In the genomic region with DNA sequence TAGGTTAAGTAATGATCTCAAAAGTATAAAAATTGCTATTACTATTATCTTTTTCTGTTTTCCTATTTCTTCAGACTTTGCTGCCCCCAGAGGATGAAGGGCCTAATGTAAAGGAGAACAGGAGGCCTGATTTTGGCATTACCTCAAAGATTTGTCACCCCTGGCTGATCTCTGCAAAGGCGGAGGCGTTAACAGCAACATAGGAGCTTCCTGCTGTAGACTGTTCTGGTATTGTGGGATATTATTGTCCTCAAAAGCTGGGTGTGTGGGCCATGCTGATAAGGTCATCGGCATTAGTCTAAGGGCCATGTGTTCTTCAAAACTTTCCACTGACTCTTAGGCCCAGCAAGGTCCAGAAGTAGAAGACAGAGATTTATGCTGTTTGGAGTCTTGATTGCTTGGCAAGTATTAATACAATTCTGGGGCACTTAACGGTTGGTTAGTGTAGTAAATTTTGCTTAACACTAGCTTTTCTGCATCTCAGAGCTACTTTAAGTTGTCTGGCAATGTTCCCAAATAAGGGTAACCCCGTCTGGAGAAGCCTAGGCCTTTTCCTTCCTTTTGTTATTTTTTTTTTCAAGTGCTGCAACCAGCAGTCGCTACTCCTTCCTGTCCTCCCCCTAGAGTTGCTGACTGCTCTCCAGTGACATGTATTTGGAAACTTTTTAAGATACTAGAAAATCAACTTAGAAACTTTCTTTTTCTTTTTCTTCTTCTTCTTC, we compare ENCODE assay signal across 1 cellular context.
TF ChIP-seq lines count a peak whose summit lies in the region.

No MANE protein-coding gene starts in this region.

TF ChIP-seq in K562, 482 proteins besides CTCF, POLR2A, EP300 and RAD21 (continued from another document and continues in another):
- TF ChIP-seq, protein P1, sequence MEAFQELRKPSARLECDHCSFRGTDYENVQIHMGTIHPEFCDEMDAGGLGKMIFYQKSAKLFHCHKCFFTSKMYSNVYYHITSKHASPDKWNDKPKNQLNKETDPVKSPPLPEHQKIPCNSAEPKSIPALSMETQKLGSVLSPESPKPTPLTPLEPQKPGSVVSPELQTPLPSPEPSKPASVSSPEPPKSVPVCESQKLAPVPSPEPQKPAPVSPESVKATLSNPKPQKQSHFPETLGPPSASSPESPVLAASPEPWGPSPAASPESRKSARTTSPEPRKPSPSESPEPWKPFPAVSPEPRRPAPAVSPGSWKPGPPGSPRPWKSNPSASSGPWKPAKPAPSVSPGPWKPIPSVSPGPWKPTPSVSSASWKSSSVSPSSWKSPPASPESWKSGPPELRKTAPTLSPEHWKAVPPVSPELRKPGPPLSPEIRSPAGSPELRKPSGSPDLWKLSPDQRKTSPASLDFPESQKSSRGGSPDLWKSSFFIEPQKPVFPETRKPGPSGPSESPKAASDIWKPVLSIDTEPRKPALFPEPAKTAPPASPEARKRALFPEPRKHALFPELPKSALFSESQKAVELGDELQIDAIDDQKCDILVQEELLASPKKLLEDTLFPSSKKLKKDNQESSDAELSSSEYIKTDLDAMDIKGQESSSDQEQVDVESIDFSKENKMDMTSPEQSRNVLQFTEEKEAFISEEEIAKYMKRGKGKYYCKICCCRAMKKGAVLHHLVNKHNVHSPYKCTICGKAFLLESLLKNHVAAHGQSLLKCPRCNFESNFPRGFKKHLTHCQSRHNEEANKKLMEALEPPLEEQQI (IDR thresholded peaks at IDR 0.05) = no peak
- TF ChIP-seq ZNF146 (CRISPR knock-in tag; IDR thresholded peaks at IDR 0.05; ENCODE audit: unreplicated experiment) = no peak
- TF ChIP-seq NELFE (IDR thresholded peaks at IDR 0.05; ENCODE audit: insufficient read depth, insufficient read length) = no peak
- TF ChIP-seq PKNOX1 (IDR thresholded peaks at IDR 0.05) = peak; percentile 17; the same call in 1 of the 2 replicates
- no peak for TF ChIP-seq ETS2 (tag; IDR thresholded peaks at IDR 0.05; ENCODE audit: borderline replicate concordance, poor library complexity, severe bottlenecking)
- TF ChIP-seq TCF3 (CRISPR knock-in tag; IDR thresholded peaks at IDR 0.05) = peak; percentile 82
- no peak for TF ChIP-seq PCBP1 (IDR thresholded peaks at IDR 0.05; ENCODE audit: low read depth, low read length, poor library complexity, severe bottlenecking)
- no peak for TF ChIP-seq CHD2 (IDR thresholded peaks at IDR 0.05; ENCODE audit: low read depth, low read length)
- no peak for TF ChIP-seq ZNF12 (CRISPR knock-in tag; IDR thresholded peaks at IDR 0.05)
- TF ChIP-seq CREB1 (IDR thresholded peaks at IDR 0.05) = no peak
- TF ChIP-seq CREB1 (CRISPR knock-in tag; IDR thresholded peaks at IDR 0.05) = no peak
- no peak for TF ChIP-seq MYNN (IDR thresholded peaks at IDR 0.05)
- no peak for TF ChIP-seq MYNN (CRISPR knock-in tag; IDR thresholded peaks at IDR 0.05)
- TF ChIP-seq FOXK1 (CRISPR knock-in tag; IDR thresholded peaks at IDR 0.05; ENCODE audit: borderline replicate concordance) = no peak
- TF ChIP-seq HSF4 (CRISPR knock-in tag; IDR thresholded peaks at IDR 0.05; ENCODE audit: borderline replicate concordance) = no peak
- TF ChIP-seq HDAC2 (IDR thresholded peaks at IDR 0.05) = peak; percentile 93
- TF ChIP-seq CAMTA2 (CRISPR knock-in tag; conservative IDR thresholded peaks at IDR 0.05) = no peak
- TF ChIP-seq HDAC8 (tag; IDR thresholded peaks at IDR 0.05) = no peak
- TF ChIP-seq, protein P2, sequence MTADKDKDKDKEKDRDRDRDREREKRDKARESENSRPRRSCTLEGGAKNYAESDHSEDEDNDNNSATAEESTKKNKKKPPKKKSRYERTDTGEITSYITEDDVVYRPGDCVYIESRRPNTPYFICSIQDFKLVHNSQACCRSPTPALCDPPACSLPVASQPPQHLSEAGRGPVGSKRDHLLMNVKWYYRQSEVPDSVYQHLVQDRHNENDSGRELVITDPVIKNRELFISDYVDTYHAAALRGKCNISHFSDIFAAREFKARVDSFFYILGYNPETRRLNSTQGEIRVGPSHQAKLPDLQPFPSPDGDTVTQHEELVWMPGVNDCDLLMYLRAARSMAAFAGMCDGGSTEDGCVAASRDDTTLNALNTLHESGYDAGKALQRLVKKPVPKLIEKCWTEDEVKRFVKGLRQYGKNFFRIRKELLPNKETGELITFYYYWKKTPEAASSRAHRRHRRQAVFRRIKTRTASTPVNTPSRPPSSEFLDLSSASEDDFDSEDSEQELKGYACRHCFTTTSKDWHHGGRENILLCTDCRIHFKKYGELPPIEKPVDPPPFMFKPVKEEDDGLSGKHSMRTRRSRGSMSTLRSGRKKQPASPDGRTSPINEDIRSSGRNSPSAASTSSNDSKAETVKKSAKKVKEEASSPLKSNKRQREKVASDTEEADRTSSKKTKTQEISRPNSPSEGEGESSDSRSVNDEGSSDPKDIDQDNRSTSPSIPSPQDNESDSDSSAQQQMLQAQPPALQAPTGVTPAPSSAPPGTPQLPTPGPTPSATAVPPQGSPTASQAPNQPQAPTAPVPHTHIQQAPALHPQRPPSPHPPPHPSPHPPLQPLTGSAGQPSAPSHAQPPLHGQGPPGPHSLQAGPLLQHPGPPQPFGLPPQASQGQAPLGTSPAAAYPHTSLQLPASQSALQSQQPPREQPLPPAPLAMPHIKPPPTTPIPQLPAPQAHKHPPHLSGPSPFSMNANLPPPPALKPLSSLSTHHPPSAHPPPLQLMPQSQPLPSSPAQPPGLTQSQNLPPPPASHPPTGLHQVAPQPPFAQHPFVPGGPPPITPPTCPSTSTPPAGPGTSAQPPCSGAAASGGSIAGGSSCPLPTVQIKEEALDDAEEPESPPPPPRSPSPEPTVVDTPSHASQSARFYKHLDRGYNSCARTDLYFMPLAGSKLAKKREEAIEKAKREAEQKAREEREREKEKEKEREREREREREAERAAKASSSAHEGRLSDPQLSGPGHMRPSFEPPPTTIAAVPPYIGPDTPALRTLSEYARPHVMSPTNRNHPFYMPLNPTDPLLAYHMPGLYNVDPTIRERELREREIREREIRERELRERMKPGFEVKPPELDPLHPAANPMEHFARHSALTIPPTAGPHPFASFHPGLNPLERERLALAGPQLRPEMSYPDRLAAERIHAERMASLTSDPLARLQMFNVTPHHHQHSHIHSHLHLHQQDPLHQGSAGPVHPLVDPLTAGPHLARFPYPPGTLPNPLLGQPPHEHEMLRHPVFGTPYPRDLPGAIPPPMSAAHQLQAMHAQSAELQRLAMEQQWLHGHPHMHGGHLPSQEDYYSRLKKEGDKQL (CRISPR knock-in tag; IDR thresholded peaks at IDR 0.05; ENCODE audit: borderline replicate concordance) = no peak
- no peak for TF ChIP-seq IFI16 (CRISPR knock-in tag; IDR thresholded peaks at IDR 0.05)
- TF ChIP-seq CXXC5 (CRISPR knock-in tag; IDR thresholded peaks at IDR 0.05) = peak; percentile 23; the same call in 1 of the 2 replicates
- TF ChIP-seq RBM14 (IDR thresholded peaks at IDR 0.05; ENCODE audit: borderline replicate concordance, insufficient read depth, low read depth, low read length) = no peak
- TF ChIP-seq SMARCE1 (IDR thresholded peaks at IDR 0.05) = peak; percentile 39; the same call in 1 of the 2 replicates
- no peak for TF ChIP-seq AFF4 (CRISPR knock-in tag; IDR thresholded peaks at IDR 0.05)
- TF ChIP-seq TBP (optimal IDR thresholded peaks at IDR 0.05; ENCODE audit: low read depth, low read length) = no peak
- no peak for TF ChIP-seq ZNF41 (CRISPR knock-in tag; conservative IDR thresholded peaks at IDR 0.05)
- TF ChIP-seq, protein P3, sequence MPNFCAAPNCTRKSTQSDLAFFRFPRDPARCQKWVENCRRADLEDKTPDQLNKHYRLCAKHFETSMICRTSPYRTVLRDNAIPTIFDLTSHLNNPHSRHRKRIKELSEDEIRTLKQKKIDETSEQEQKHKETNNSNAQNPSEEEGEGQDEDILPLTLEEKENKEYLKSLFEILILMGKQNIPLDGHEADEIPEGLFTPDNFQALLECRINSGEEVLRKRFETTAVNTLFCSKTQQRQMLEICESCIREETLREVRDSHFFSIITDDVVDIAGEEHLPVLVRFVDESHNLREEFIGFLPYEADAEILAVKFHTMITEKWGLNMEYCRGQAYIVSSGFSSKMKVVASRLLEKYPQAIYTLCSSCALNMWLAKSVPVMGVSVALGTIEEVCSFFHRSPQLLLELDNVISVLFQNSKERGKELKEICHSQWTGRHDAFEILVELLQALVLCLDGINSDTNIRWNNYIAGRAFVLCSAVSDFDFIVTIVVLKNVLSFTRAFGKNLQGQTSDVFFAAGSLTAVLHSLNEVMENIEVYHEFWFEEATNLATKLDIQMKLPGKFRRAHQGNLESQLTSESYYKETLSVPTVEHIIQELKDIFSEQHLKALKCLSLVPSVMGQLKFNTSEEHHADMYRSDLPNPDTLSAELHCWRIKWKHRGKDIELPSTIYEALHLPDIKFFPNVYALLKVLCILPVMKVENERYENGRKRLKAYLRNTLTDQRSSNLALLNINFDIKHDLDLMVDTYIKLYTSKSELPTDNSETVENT (CRISPR knock-in tag; IDR thresholded peaks at IDR 0.05) = no peak
- TF ChIP-seq, protein P4, sequence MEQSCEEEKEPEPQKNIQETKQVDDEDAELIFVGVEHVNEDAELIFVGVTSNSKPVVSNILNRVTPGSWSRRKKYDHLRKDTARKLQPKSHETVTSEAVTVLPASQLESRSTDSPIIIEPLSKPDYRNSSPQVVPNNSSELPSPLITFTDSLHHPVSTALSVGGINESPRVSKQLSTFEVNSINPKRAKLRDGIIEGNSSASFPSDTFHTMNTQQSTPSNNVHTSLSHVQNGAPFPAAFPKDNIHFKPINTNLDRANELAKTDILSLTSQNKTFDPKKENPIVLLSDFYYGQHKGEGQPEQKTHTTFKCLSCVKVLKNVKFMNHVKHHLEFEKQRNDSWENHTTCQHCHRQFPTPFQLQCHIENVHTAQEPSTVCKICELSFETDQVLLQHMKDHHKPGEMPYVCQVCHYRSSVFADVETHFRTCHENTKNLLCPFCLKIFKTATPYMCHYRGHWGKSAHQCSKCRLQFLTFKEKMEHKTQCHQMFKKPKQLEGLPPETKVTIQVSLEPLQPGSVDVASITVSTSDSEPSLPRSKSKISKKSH (CRISPR knock-in tag; IDR thresholded peaks at IDR 0.05) = no peak
- TF ChIP-seq TAF9B (IDR thresholded peaks at IDR 0.05; ENCODE audit: partially characterized antibody) = no peak
- no peak for TF ChIP-seq SIN3B (IDR thresholded peaks at IDR 0.05; ENCODE audit: low read depth)
- TF ChIP-seq PHB2 (IDR thresholded peaks at IDR 0.05; ENCODE audit: low read depth) = no peak
- no peak for TF ChIP-seq HNRNPLL (IDR thresholded peaks at IDR 0.05; ENCODE audit: low read depth, low read length, poor library complexity, severe bottlenecking)
- peak; percentile 29; the same call in 1 of the 2 replicates for TF ChIP-seq MEF2A (IDR thresholded peaks at IDR 0.05; ENCODE audit: control insufficient read depth, low read depth, low read length)
- no peak for TF ChIP-seq SMARCA5 (IDR thresholded peaks at IDR 0.05)
- TF ChIP-seq NR2F6 (CRISPR knock-in tag; IDR thresholded peaks at IDR 0.05) = no peak
- no peak for TF ChIP-seq ZNF140 (CRISPR knock-in tag; IDR thresholded peaks at IDR 0.05)
- TF ChIP-seq ZNF431 (CRISPR knock-in tag; IDR thresholded peaks at IDR 0.05) = no peak
- no peak for TF ChIP-seq FOXA1 (IDR thresholded peaks at IDR 0.05; ENCODE audit: borderline replicate concordance)
- peak; percentile 81 for TF ChIP-seq SMAD4 (CRISPR knock-in tag; conservative IDR thresholded peaks at IDR 0.05)
- TF ChIP-seq TAL1 (IDR thresholded peaks at IDR 0.05) = peak; percentile 88
- TF ChIP-seq ETV1 (tag; conservative IDR thresholded peaks at IDR 0.05; ENCODE audit: low read depth) = peak; percentile 56
- no peak for TF ChIP-seq JUNB (CRISPR knock-in tag; conservative IDR thresholded peaks at IDR 0.05)
- TF ChIP-seq YBX1 (IDR thresholded peaks at IDR 0.05) = no peak
- no peak for TF ChIP-seq TFE3 (CRISPR knock-in tag; IDR thresholded peaks at IDR 0.05)
- TF ChIP-seq ZNF239 (CRISPR knock-in tag; IDR thresholded peaks at IDR 0.05) = no peak
